Comparison of ENCODE assay signal across 1 cellular context in genomic region chr20:35232575-35232974, GRCh38.
TF ChIP-seq lines count a peak whose summit lies in the region.

No MANE protein-coding gene starts in this region.

TF ChIP-seq in endothelial cell of umbilical vein, 7 proteins besides CTCF, POLR2A, EP300 and RAD21:
- TF ChIP-seq FOS (IDR thresholded peaks at IDR 0.05; ENCODE audit: borderline replicate concordance, insufficient read depth, low read length), result no peak
- TF ChIP-seq GATA2 (IDR thresholded peaks at IDR 0.05; ENCODE audit: insufficient read depth, insufficient read length, low read depth, low read length), result no peak
- TF ChIP-seq JUN (IDR thresholded peaks at IDR 0.05; ENCODE audit: borderline replicate concordance, insufficient read depth, insufficient read length, low read depth), result no peak
- no peak for TF ChIP-seq MYC (IDR thresholded peaks at IDR 0.05; ENCODE audit: low read depth, low read length)
- TF ChIP-seq MAX (IDR thresholded peaks at IDR 0.05; ENCODE audit: insufficient read depth, insufficient read length), result no peak
- no peak for TF ChIP-seq EZH2 (IDR thresholded peaks at IDR 0.05; ENCODE audit: borderline replicate concordance, low read depth, low read length, severe bottlenecking)
- TF ChIP-seq POLR2AphosphoS5 (IDR thresholded peaks at IDR 0.05; ENCODE audit: insufficient read depth, low read depth, low read length), result no peak
